Comparison of ENCODE assay signal across 1 cellular context in the genomic region with DNA sequence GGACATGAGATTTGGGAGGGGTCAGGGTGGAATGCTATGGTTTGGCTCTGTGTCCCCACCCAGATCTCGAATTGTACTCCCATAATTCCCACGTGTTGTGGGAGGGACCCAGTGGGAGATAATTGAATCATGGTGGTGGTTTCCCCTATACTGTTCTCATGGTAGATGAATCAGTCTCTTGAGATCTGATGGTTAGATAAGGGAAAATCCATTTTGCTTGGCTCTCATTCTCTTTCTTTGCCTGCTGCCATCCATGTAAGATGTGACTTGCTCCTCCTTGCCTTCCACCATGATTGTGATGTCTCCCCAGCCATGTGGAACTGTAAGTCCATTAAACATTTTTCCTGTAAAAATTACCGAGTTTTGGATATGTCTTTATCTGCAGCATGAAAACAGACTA.
TF ChIP-seq lines count a peak whose summit lies in the region.

No MANE protein-coding gene starts in this region.

TF ChIP-seq in endothelial cell of umbilical vein, 7 proteins besides CTCF, POLR2A, EP300 and RAD21 (continued from another document):
- peak; percentile 56 for TF ChIP-seq GATA2 (IDR thresholded peaks at IDR 0.05; ENCODE audit: insufficient read depth, insufficient read length, low read depth, low read length)
- TF ChIP-seq, protein P1, sequence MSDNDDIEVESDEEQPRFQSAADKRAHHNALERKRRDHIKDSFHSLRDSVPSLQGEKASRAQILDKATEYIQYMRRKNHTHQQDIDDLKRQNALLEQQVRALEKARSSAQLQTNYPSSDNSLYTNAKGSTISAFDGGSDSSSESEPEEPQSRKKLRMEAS (IDR thresholded peaks at IDR 0.05; ENCODE audit: insufficient read depth, insufficient read length), result no peak
- TF ChIP-seq POLR2AphosphoS5 (IDR thresholded peaks at IDR 0.05; ENCODE audit: insufficient read depth, low read depth, low read length), result no peak
- TF ChIP-seq MYC (IDR thresholded peaks at IDR 0.05; ENCODE audit: low read depth, low read length), result no peak
- no peak for TF ChIP-seq JUN (IDR thresholded peaks at IDR 0.05; ENCODE audit: borderline replicate concordance, insufficient read depth, insufficient read length, low read depth)
TF ChIP-seq in endothelial cell of umbilical vein: peak in this region for 1.
